21 cellular contexts compared by ENCODE assay signal in genomic region chr12:76096079-76096651, GRCh38.
"Had no signal": no experiment of that assay in that cellular context is flagged by ENCODE, and none has a peak within 500 bp of the region (broad histone marks: within the 10 kb centered on the region; RNA-seq: fewer than 3 reads in every experiment).

No MANE protein-coding gene starts in this region.

- H3K27ac ChIP-seq: Peyer's patch, SJCRH30 had no signal

- ATAC-seq: PC-3, Right ventricle myocardium inferior, SK-N-SH treated with all-trans-retinoic acid at 6 μM for 48 hours had no signal

- DNase-seq: KBM-7; MG63; NCI-H1105; NCI-H1417; NCI-H1436 treated with DMSO at 0.1 percent for 48 hours; NCI-H1694; NCI-H187 treated with DMSO at 0.1 percent for 48 hours; NCI-H2029 treated with DMSO at 0.1 percent for 48 hours; NCI-H2107; NCI-H2227 treated with DMSO at 0.1 percent for 48 hours; NCI-H524; NCI-H526 treated with DMSO at 0.1 percent for 48 hours; NCI-H748 treated with DMSO at 0.1 percent for 48 hours; NK-92 treated with Interleukin-12 subunit alpha and Interleukin-12 subunit beta, amount 100 ng/mL, for 24 hours; PC-3; Peyer's patch; SHP77 treated with DMSO at 0.1 percent for 48 hours; T-helper 1 cell had no signal
